22 cellular contexts compared by ENCODE assay signal in genomic region chr17:47762733-47763132, GRCh38. TPM values are rescaled to one million over a fixed set of nuclear protein-coding genes. Genes with fewer than 3 reads are reported as not detected.
DNase-seq lines count a peak whose midpoint lies in the region; ATAC-seq, FAIRE-seq and TF ChIP-seq lines count a peak whose summit lies in the region.
"Had no signal": no experiment of that assay in that cellular context is flagged by ENCODE, and none has a peak within 500 bp of the region (broad histone marks: within the 10 kb centered on the region; RNA-seq: fewer than 3 reads in every experiment).

No MANE protein-coding gene starts in this region.

- TF ChIP-seq CTCF in natural killer cell (IDR thresholded peaks at IDR 0.05): no peak

- peaks cover 14% of the 10 kb centered on the region for H3K9me3 Mint-ChIP-seq in activated CD8-positive, alpha-beta memory T cell treated with anti-CD3 and anti-CD28 coated beads, Interleukin-2, amount 10 ng/mL, durations not matched to agents 7 days and 5 days (ENCODE audit: low read depth)
- H3K9me3 Mint-ChIP-seq in central memory CD8-positive, alpha-beta T cell: no peaks in the 10 kb centered on the region
- peaks cover 0 to 5% of the 10 kb centered on the region in 2 donors for H3K9me3 Mint-ChIP-seq in natural killer cell
- H3K9me3 Mint-ChIP-seq in stimulated activated effector memory CD8-positive, alpha-beta T cell treated with anti-CD3 and anti-CD28 coated beads, Interleukin-12 subunit alpha, Interleukin-12 subunit beta, amount 100 ng/mL, for 72 hours: peaks cover 7% of the 10 kb centered on the region

- ATAC-seq in activated CD8-positive, alpha-beta memory T cell treated with anti-CD3 and anti-CD28 coated beads, Interleukin-2, amount 10 ng/mL, durations not matched to agents 7 days and 5 days: peak; percentile 36
- ATAC-seq in central memory CD8-positive, alpha-beta T cell (replicated peaks; ENCODE audit: extremely low read depth, poor library complexity, severe bottlenecking): peak; percentile 95
- peak; percentile 74 to 88 (median 84) for ATAC-seq in natural killer cell
- ATAC-seq in stimulated activated effector memory CD8-positive, alpha-beta T cell treated with anti-CD3 and anti-CD28 coated beads, Interleukin-12 subunit alpha, Interleukin-12 subunit beta, amount 100 ng/mL, for 72 hours: peak; percentile 34
- ATAC-seq: A549, GM12878, GM23338 had no signal

- H3K27me3 Mint-ChIP-seq in activated CD8-positive, alpha-beta memory T cell treated with anti-CD3 and anti-CD28 coated beads, Interleukin-2, amount 10 ng/mL, durations not matched to agents 7 days and 5 days: peaks cover 18% of the 10 kb centered on the region
- no peaks in the 10 kb centered on the region for H3K27me3 Mint-ChIP-seq in central memory CD8-positive, alpha-beta T cell
- no peaks in the 10 kb centered on the region for H3K27me3 Mint-ChIP-seq in natural killer cell (ENCODE audit: low read depth in 2 of 2)
- H3K27me3 Mint-ChIP-seq: CD8-positive, alpha-beta memory T cell had no signal

- no peak overlapping the region for H3K27ac Mint-ChIP-seq in activated CD8-positive, alpha-beta memory T cell treated with anti-CD3 and anti-CD28 coated beads, Interleukin-2, amount 10 ng/mL, durations not matched to agents 7 days and 5 days
- H3K27ac Mint-ChIP-seq in central memory CD8-positive, alpha-beta T cell (ENCODE audit: low read depth): no peak overlapping the region
- H3K27ac Mint-ChIP-seq in natural killer cell: peak overlapping the region; percentile 63 to 67
- H3K27ac Mint-ChIP-seq in stimulated activated effector memory CD8-positive, alpha-beta T cell treated with anti-CD3 and anti-CD28 coated beads, Interleukin-12 subunit alpha, Interleukin-12 subunit beta, amount 100 ng/mL, for 72 hours: peak overlapping the region; percentile 29
- H3K27ac Mint-ChIP-seq: GM23338 had no signal

- FAIRE-seq in urothelium cell line (lab: Jason Lieb, UNC): no peak
- FAIRE-seq: GM12878, H54 had no signal

- no peak overlapping the region for H3K4me3 Mint-ChIP-seq in activated CD8-positive, alpha-beta memory T cell treated with anti-CD3 and anti-CD28 coated beads, Interleukin-2, amount 10 ng/mL, durations not matched to agents 7 days and 5 days
- H3K4me3 Mint-ChIP-seq in central memory CD8-positive, alpha-beta T cell: peak overlapping the region; percentile 20
- H3K4me3 Mint-ChIP-seq in natural killer cell: peak overlapping the region; percentile 47
- H3K4me3 Mint-ChIP-seq in stimulated activated effector memory CD8-positive, alpha-beta T cell treated with anti-CD3 and anti-CD28 coated beads, Interleukin-12 subunit alpha, Interleukin-12 subunit beta, amount 100 ng/mL, for 72 hours: peak overlapping the region; percentile 25
- H3K4me3 Mint-ChIP-seq: GM23338 had no signal

- peaks cover 16% of the 10 kb centered on the region for H3K4me1 Mint-ChIP-seq in activated CD8-positive, alpha-beta memory T cell treated with anti-CD3 and anti-CD28 coated beads, Interleukin-2, amount 10 ng/mL, durations not matched to agents 7 days and 5 days
- peaks cover 31% of the 10 kb centered on the region for H3K4me1 Mint-ChIP-seq in central memory CD8-positive, alpha-beta T cell
- peaks cover 18 to 20% of the 10 kb centered on the region in 2 donors for H3K4me1 Mint-ChIP-seq in natural killer cell
- H3K4me1 Mint-ChIP-seq in stimulated activated effector memory CD8-positive, alpha-beta T cell treated with anti-CD3 and anti-CD28 coated beads, Interleukin-12 subunit alpha, Interleukin-12 subunit beta, amount 100 ng/mL, for 72 hours: peaks cover 19% of the 10 kb centered on the region
- H3K4me1 Mint-ChIP-seq: GM23338 had no signal

- CTCF ChIA-PET in activated CD8-positive, alpha-beta memory T cell treated with anti-CD3 and anti-CD28 coated beads, Interleukin-2, amount 10 ng/mL, durations not matched to agents 7 days and 5 days (lab: Charles Lee): interaction anchor here (1.3 to 1.9 kb wide), 3 partner anchors 30 to 63 kb away, joined by 3 to 6 read pairs (median 4); partner anchors contain the start of gene TBX21

- intact Hi-C loops in natural killer cell (cut with micrococcal nuclease): no loop called here

- H3K36me3 Mint-ChIP-seq in activated CD8-positive, alpha-beta memory T cell treated with anti-CD3 and anti-CD28 coated beads, Interleukin-2, amount 10 ng/mL, durations not matched to agents 7 days and 5 days: peaks cover 13% of the 10 kb centered on the region
- H3K36me3 Mint-ChIP-seq in central memory CD8-positive, alpha-beta T cell (ENCODE audit: insufficient read depth): no peaks in the 10 kb centered on the region
- peaks cover 14% of the 10 kb centered on the region for H3K36me3 Mint-ChIP-seq in natural killer cell
- no peaks in the 10 kb centered on the region for H3K36me3 Mint-ChIP-seq in stimulated activated effector memory CD8-positive, alpha-beta T cell treated with anti-CD3 and anti-CD28 coated beads, Interleukin-12 subunit alpha, Interleukin-12 subunit beta, amount 100 ng/mL, for 72 hours

- DNase-seq in activated CD8-positive, alpha-beta memory T cell treated with anti-CD3 and anti-CD28 coated beads, Interleukin-2, amount 10 ng/mL, durations not matched to agents 7 days and 5 days: no peak
- no peak for DNase-seq in activated CD8-positive, alpha-beta memory T cell treated with anti-CD3 and anti-CD28 coated beads for 24 hours
- no peak for DNase-seq in central memory CD8-positive, alpha-beta T cell (ENCODE audit: low spot score in 2 of 2)
- DNase-seq in natural killer cell (no peak), urothelium cell line (ENCODE audit: low spot score) (no peak), NCI-H1436 (lab: John Stamatoyannopoulos, UW) (no peak), hepatic stellate cell (ENCODE audit: low spot score) (no peak)
- DNase-seq in stimulated activated effector memory CD8-positive, alpha-beta T cell treated with anti-CD3 and anti-CD28 coated beads, Interleukin-12 subunit alpha, Interleukin-12 subunit beta, amount 100 ng/mL, for 72 hours (ENCODE audit: low spot score in 2 of 2): no peak
- DNase-seq: AML-193, COR-L47, DMS 273 treated with DMSO at 0.1 percent for 48 hours, DMS53, DND-41, EL, HCEC 1CT had no signal

RNA-seq across cellular contexts. Expression of gene TBX21, which starts 29.7 kb away (rescaled TPM):
- 10 to 100 TPM; 59.0 to 68.4 TPM for total RNA-seq in activated CD8-positive, alpha-beta memory T cell treated with anti-CD3 and anti-CD28 coated beads, Interleukin-2, amount 10 ng/mL, durations not matched to agents 7 days and 5 days
- total RNA-seq in natural killer cell: 100 to 1,000 TPM; 234 to 328 (median 257) TPM
- total RNA-seq: G401, GM23338, HT1080 had no signal

RNA-seq across cellular contexts. Expression of gene OSBPL7, which starts 58.9 kb away (rescaled TPM):
- 10 to 100 TPM; 30.3 to 47.8 TPM for total RNA-seq in activated CD8-positive, alpha-beta memory T cell treated with anti-CD3 and anti-CD28 coated beads, Interleukin-2, amount 10 ng/mL, durations not matched to agents 7 days and 5 days
- total RNA-seq in natural killer cell: 100 to 1,000 TPM; 113 to 162 (median 119) TPM

Comparison
In these comparisons a context has a peak if more than half of its experiments do, and no peak if none do; other contexts are left out.
1. ATAC-seq: peak in every context shown above with its lines; median percentile 95 in central memory CD8-positive, alpha-beta T cell; 84 in natural killer cell; 36 in activated CD8-positive, alpha-beta memory T cell treated with anti-CD3 and anti-CD28 coated beads, Interleukin-2, amount 10 ng/mL, durations not matched to agents 7 days and 5 days; 34 in stimulated activated effector memory CD8-positive, alpha-beta T cell treated with anti-CD3 and anti-CD28 coated beads, Interleukin-12 subunit alpha, Interleukin-12 subunit beta, amount 100 ng/mL, for 72 hours.
2. H3K27ac Mint-ChIP-seq: peak in natural killer cell (2 of 2) and stimulated activated effector memory CD8-positive, alpha-beta T cell treated with anti-CD3 and anti-CD28 coated beads, Interleukin-12 subunit alpha, Interleukin-12 subunit beta, amount 100 ng/mL, for 72 hours (single experiment); none in activated CD8-positive, alpha-beta memory T cell treated with anti-CD3 and anti-CD28 coated beads, Interleukin-2, amount 10 ng/mL, durations not matched to agents 7 days and 5 days (single experiment) and central memory CD8-positive, alpha-beta T cell (single experiment).